ENCODE assay signal across 20 cellular contexts in the genomic region with DNA sequence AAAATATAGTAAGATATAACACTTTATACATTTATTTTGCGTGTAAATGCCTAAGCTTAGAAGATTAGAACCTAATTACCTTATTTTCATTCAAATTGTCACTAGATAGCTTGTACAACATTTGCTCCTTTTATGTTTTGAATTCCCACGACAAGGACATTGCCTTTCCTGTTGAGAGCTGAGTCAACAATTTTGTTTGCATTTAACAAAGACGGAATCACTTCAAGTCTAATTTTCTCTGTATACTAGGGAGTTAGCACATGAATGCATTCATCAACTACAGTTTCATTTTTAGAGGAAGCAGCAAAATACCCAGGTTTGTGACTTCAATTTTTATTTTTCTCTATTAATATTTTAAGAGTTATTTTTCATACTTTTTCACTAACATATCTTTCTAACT. TPM values are rescaled to one million over a fixed set of nuclear protein-coding genes. Genes with fewer than 3 reads are reported as not detected.
DNase-seq lines count a peak whose midpoint lies in the region; ATAC-seq, FAIRE-seq and TF ChIP-seq lines count a peak whose summit lies in the region.
"Had no signal": no experiment of that assay in that cellular context is flagged by ENCODE, and none has a peak within 500 bp of the region (broad histone marks: within the 10 kb centered on the region; RNA-seq: fewer than 3 reads in every experiment).

No MANE protein-coding gene starts in this region.

- H3K27ac Mint-ChIP-seq in activated naive CD4-positive, alpha-beta T cell treated with anti-CD3 and anti-CD28 coated beads, Interleukin-2, amount 50 U/mL, for 72 hours = no peak overlapping the region
- H3K27ac Mint-ChIP-seq in WTC11 = no peak overlapping the region; the same call in 1 of the 2 replicates
- H3K27ac Mint-ChIP-seq: B cell, naive B cell, progenitor cell of endocrine pancreas had no signal

- H3K9me3 ChIP-seq in right lobe of liver = no peaks in the 10 kb centered on the region
- H3K9me3 ChIP-seq in esophagus muscularis mucosa = no peaks in the 10 kb centered on the region
- H3K9me3 ChIP-seq: spleen, transverse colon had no signal

- H3K4me1 Mint-ChIP-seq in WTC11 = peaks cover 10% of the 10 kb centered on the region
- H3K4me1 Mint-ChIP-seq: B cell, naive B cell had no signal

- POLR2A ChIA-PET in WTC11 (lab: Charles Lee) = interaction anchor here (0.5 kb wide), 1 partner anchor 14 kb away, joined by 5 read pairs; no protein-coding TSS in a partner anchor

- H3K27me3 Mint-ChIP-seq in WTC11 (ENCODE audit: low read depth) = no peaks in the 10 kb centered on the region
- H3K27me3 Mint-ChIP-seq: progenitor cell of endocrine pancreas had no signal

- no peak overlapping the region for H3K4me3 Mint-ChIP-seq in WTC11
- H3K4me3 Mint-ChIP-seq: B cell, naive B cell had no signal

- TF ChIP-seq EP300 in esophagus muscularis mucosa (IDR thresholded peaks at IDR 0.05) = no peak

- H3K4me3 ChIP-seq in right lobe of liver (peak overlapping the region in 1 of 3 donors; percentile 10), esophagus muscularis mucosa (no peak overlapping the region)
- H3K4me3 ChIP-seq: lung, spleen, transverse colon had no signal

- no peaks in the 10 kb centered on the region for H3K36me3 ChIP-seq in right lobe of liver
- no peaks in the 10 kb centered on the region for H3K36me3 ChIP-seq in esophagus muscularis mucosa
- H3K36me3 ChIP-seq: spleen, transverse colon had no signal

- intact Hi-C loops in right lobe of liver (cut with DNase I) = no loop called here
- intact Hi-C loops in esophagus muscularis mucosa (cut with DNase I) = no loop called here

- H3K4me1 ChIP-seq in right lobe of liver = peaks cover 0 to 13% (median 0%) of the 10 kb centered on the region in 4 donors
- no peaks in the 10 kb centered on the region for H3K4me1 ChIP-seq in esophagus muscularis mucosa
- H3K4me1 ChIP-seq: spleen had no signal

- 13% methylated on average over 3 of the region's 3 CpGs for WGBS in right lobe of liver (ENCODE audit: insufficient coverage, low coverage, low lambda C conversion rate, missing lambda C conversion rate)
- WGBS in esophagus muscularis mucosa = 43% methylated on average over 3 of the region's 3 CpGs

- no peaks in the 10 kb centered on the region for H3K9me3 Mint-ChIP-seq in activated naive CD4-positive, alpha-beta T cell treated with anti-CD3 and anti-CD28 coated beads, Interleukin-2, amount 50 U/mL, for 72 hours
- no peaks in the 10 kb centered on the region for H3K9me3 Mint-ChIP-seq in WTC11
- H3K9me3 Mint-ChIP-seq: naive B cell had no signal

- H3K36me3 Mint-ChIP-seq in activated naive CD4-positive, alpha-beta T cell treated with anti-CD3 and anti-CD28 coated beads, Interleukin-2, amount 50 U/mL, for 72 hours = no peaks in the 10 kb centered on the region
- H3K36me3 Mint-ChIP-seq in WTC11 = no peaks in the 10 kb centered on the region
- H3K36me3 Mint-ChIP-seq: naive B cell had no signal

- CTCF ChIA-PET in WTC11 (lab: Charles Lee) = no interaction called here

- no peak for TF ChIP-seq POLR2A in right lobe of liver (IDR thresholded peaks at IDR 0.05)
- TF ChIP-seq POLR2A in esophagus muscularis mucosa (IDR thresholded peaks at IDR 0.05; ENCODE audit: low read depth) = no peak

- no peaks in the 10 kb centered on the region for H3K27me3 ChIP-seq in right lobe of liver
- H3K27me3 ChIP-seq in esophagus muscularis mucosa = peaks cover 0 to 2% (median 0%) of the 10 kb centered on the region in 4 donors
- H3K27me3 ChIP-seq: spleen, transverse colon had no signal

- TF ChIP-seq CTCF in right lobe of liver (IDR thresholded peaks at IDR 0.05) = no peak
- TF ChIP-seq CTCF in esophagus muscularis mucosa (IDR thresholded peaks at IDR 0.05) = no peak
- TF ChIP-seq CTCF in WTC11 (IDR thresholded peaks at IDR 0.05) = no peak

- FAIRE-seq in G401.6 (lab: Jason Lieb, UNC) = peak; percentile 76
- FAIRE-seq: colon, GM19239 had no signal

- DNase-seq in NCI-H2081 (lab: John Stamatoyannopoulos, UW) = peak; percentile 34 to 77
- peak; percentile 65 for DNase-seq in SHP77 treated with DMSO at 0.1 percent for 48 hours (lab: John Stamatoyannopoulos, UW)
- no peak for DNase-seq in right lobe of liver
- DNase-seq in esophagus muscularis mucosa (ENCODE audit: extremely low spot score) = no peak
- no peak for DNase-seq in activated naive CD4-positive, alpha-beta T cell treated with anti-CD3 and anti-CD28 coated beads, Interleukin-2, amount 50 U/mL, for 72 hours (ENCODE audit: low spot score in 2 of 2)
- DNase-seq in WTC11 (ENCODE audit: low spot score) = no peak
- DNase-seq in T1000 (lab: John Stamatoyannopoulos, UW) = no peak
- DNase-seq: MM.1S, naive B cell, NCI-H82, spleen, transverse colon had no signal

- peak overlapping the region in 1 of 3 donors; percentile 68 for H3K27ac ChIP-seq in right lobe of liver
- H3K27ac ChIP-seq in esophagus muscularis mucosa (replicated peaks in 1 of 4) = no peak overlapping the region
- H3K27ac ChIP-seq: RWPE1, transverse colon had no signal

- peak; percentile 49 to 83 (median 71) for ATAC-seq in right lobe of liver
- ATAC-seq in activated naive CD4-positive, alpha-beta T cell treated with anti-CD3 and anti-CD28 coated beads, Interleukin-2, amount 50 U/mL, for 72 hours = no peak
- ATAC-seq in WTC11 = no peak
- ATAC-seq: activated CD4-positive, CD25-positive, alpha-beta regulatory T cell treated with anti-CD3 and anti-CD28 coated beads, Interleukin-2, amount 50 U/mL, for 24 hours had no signal

TF ChIP-seq in WTC11, 78 proteins besides CTCF, POLR2A, EP300 and RAD21 (continues in another document):
- TF ChIP-seq ELF4 (CRISPR knock-in tag; IDR thresholded peaks at IDR 0.05; ENCODE audit: low read depth) (no peak), ZNF425 (CRISPR knock-in tag; conservative IDR thresholded peaks at IDR 0.05) (no peak), JAZF1 (CRISPR knock-in tag; IDR thresholded peaks at IDR 0.05) (no peak), AR (CRISPR knock-in tag; IDR thresholded peaks at IDR 0.05) (no peak), SMAD4 (CRISPR knock-in tag; IDR thresholded peaks at IDR 0.05) (no peak)
- TF ChIP-seq, protein P1, sequence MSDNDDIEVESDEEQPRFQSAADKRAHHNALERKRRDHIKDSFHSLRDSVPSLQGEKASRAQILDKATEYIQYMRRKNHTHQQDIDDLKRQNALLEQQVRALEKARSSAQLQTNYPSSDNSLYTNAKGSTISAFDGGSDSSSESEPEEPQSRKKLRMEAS (CRISPR knock-in tag; IDR thresholded peaks at IDR 0.05) = no peak

RNA-seq across cellular contexts. Expression of gene PCCA, which starts 48.7 kb away (rescaled TPM):
- 100 to 1,000 TPM in 1 of 6 experiments, 10 to 100 TPM in 5; 58.2 to 161 (median 85.2) TPM for total RNA-seq in right lobe of liver
- 10 to 100 TPM; 33.8 to 40.3 (median 39.0) TPM for total RNA-seq in esophagus muscularis mucosa
- 10 to 100 TPM; 10.9 to 12.6 TPM for total RNA-seq in activated naive CD4-positive, alpha-beta T cell treated with anti-CD3 and anti-CD28 coated beads, Interleukin-2, amount 50 U/mL, for 72 hours
- 52.8 to 68.3 TPM (median 66.2 TPM) in 3 replicates for total RNA-seq in WTC11 (2021)

RNA-seq across cellular contexts. Expression of gene ZIC2, which starts 58.6 kb away (rescaled TPM):
- total RNA-seq in right lobe of liver (under 1 TPM in 1 of 6 experiments, not detected in 5; 0.24 TPM), esophagus muscularis mucosa (not detected), WTC11 (2021) (344 to 379 TPM (median 376 TPM) in 3 replicates)
- under 1 TPM in 1 of 2 donors, not detected in 1; 0.10 TPM for total RNA-seq in activated naive CD4-positive, alpha-beta T cell treated with anti-CD3 and anti-CD28 coated beads, Interleukin-2, amount 50 U/mL, for 72 hours
- total RNA-seq: B cell, progenitor cell of endocrine pancreas, spleen, transverse colon had no signal

Comparison
In these comparisons a context has a peak if more than half of its experiments do, and no peak if none do; other contexts are left out.
1. DNase-seq: peak in NCI-H2081 (2 of 2) and SHP77 treated with DMSO at 0.1 percent for 48 hours (single experiment); none in right lobe of liver (0 of 3), esophagus muscularis mucosa (single experiment), activated naive CD4-positive, alpha-beta T cell treated with anti-CD3 and anti-CD28 coated beads, Interleukin-2, amount 50 U/mL, for 72 hours (0 of 2), WTC11 (single experiment) and T1000 (single experiment).
2. ATAC-seq: peak in right lobe of liver (4 of 4); none in activated naive CD4-positive, alpha-beta T cell treated with anti-CD3 and anti-CD28 coated beads, Interleukin-2, amount 50 U/mL, for 72 hours (0 of 2) and WTC11 (single experiment).
3. RNA of gene ZIC2, which starts 58.6 kb away (total RNA-seq): 344 to 379 TPM in WTC11; 0.10 TPM in activated naive CD4-positive, alpha-beta T cell treated with anti-CD3 and anti-CD28 coated beads, Interleukin-2, amount 50 U/mL, for 72 hours, 0.24 TPM in right lobe of liver and not detected in esophagus muscularis mucosa; every median in the first group is over 100 times any median in the second.